8 cellular contexts compared by ENCODE assay signal in the genomic region with DNA sequence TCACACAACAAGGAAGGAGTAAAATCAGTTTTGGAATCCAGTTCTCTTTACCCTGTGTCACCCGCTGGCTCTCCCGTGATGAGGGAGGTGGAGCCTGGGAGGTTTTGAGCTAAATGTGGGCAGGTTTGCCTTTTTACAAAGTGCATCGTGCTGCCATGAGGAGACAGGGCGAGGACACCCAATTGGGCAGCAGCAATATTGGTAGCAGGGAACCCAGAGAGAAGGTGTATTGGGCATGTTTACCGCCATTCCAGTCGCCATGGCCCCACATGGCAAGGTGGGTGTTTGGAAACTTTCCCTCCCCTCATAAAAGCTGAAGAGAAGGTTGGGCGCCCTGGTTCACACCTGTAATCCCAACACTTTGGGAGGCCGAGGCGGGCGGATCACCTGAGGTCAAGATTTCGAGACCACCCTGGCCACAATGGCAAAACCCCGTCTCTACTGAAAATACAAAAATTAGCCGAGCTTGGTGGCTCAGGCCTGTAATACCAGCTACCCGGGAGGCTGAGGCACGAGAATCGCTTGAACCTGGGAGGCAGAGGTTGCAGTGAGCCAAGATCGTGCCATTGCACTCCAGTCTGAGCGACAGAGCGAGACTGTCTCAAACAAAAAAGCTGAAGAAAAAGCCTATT. TPM values are rescaled to one million over a fixed set of nuclear protein-coding genes. Genes with fewer than 3 reads are reported as not detected.
DNase-seq lines count a peak whose midpoint lies in the region; ATAC-seq and TF ChIP-seq lines count a peak whose summit lies in the region.

No MANE protein-coding gene starts in this region.

- in situ Hi-C loops in astrocyte of the spinal cord (cut with HindIII; ENCODE audit: low sequenced_read_pairs) (no loop called here), GM13976 (cut with MboI; ENCODE audit: low sequenced_read_pairs, unreplicated experiment) (no loop called here)

- ATAC-seq in lower lobe of right lung, result no peak
- ATAC-seq in GM21423 (IDR thresholded peaks at IDR 0.05; ENCODE audit: unreplicated experiment), result no peak

- peak overlapping the region; percentile 86 for H3K27ac Mint-ChIP-seq in activated naive CD4-positive, alpha-beta T cell treated with anti-CD3 and anti-CD28 coated beads for 36 hours
- H3K27ac Mint-ChIP-seq in type B pancreatic cell, result peak overlapping the region; percentile 91

- H3K36me3 ChIP-seq in lower lobe of right lung, result no peaks in the 10 kb centered on the region

- H3K9me3 Mint-ChIP-seq in activated naive CD4-positive, alpha-beta T cell treated with anti-CD3 and anti-CD28 coated beads for 36 hours, result no peaks in the 10 kb centered on the region
- no peaks in the 10 kb centered on the region for H3K9me3 Mint-ChIP-seq in type B pancreatic cell

- H3K9me3 ChIP-seq in lower lobe of right lung, result no peaks in the 10 kb centered on the region

- peak overlapping the region; percentile 66 for H3K27ac ChIP-seq in lower lobe of right lung

- H3K27me3 ChIP-seq in lower lobe of right lung (ENCODE audit: low read depth), result no peaks in the 10 kb centered on the region

- H3K4me1 Mint-ChIP-seq in activated naive CD4-positive, alpha-beta T cell treated with anti-CD3 and anti-CD28 coated beads for 36 hours (ENCODE audit: low read depth), result peaks cover 39% of the 10 kb centered on the region
- peaks cover 30% of the 10 kb centered on the region for H3K4me1 Mint-ChIP-seq in type B pancreatic cell (ENCODE audit: unreplicated experiment)

- intact Hi-C loops in activated naive CD4-positive, alpha-beta T cell treated with anti-CD3 and anti-CD28 coated beads for 36 hours (cut with micrococcal nuclease), result loop anchor here (1.0 to 10.0 kb wide), 3 partner anchors 37 to 618 kb away; a partner anchor contains a TSS
- intact Hi-C loops in lower lobe of right lung (cut with DNase I), result no loop called here

- H3K4me1 ChIP-seq in lower lobe of right lung, result peaks cover 42% of the 10 kb centered on the region

- H3K4me3 ChIP-seq in astrocyte of the spinal cord (ENCODE audit: low read depth, low read length), result peak overlapping the region; percentile 55
- H3K4me3 ChIP-seq in lower lobe of right lung, result peak overlapping the region; percentile 59

- peak overlapping the region; percentile 89 for H3K4me3 Mint-ChIP-seq in activated naive CD4-positive, alpha-beta T cell treated with anti-CD3 and anti-CD28 coated beads for 36 hours
- H3K4me3 Mint-ChIP-seq in type B pancreatic cell, result peak overlapping the region; percentile 86

- no peak for DNase-seq in activated naive CD4-positive, alpha-beta T cell treated with anti-CD3 and anti-CD28 coated beads for 36 hours
- DNase-seq in activated naive CD4-positive, alpha-beta T cell treated with anti-CD3 and anti-CD28 coated beads, Interleukin-2, amount 50 U/mL, for 16 hours, result no peak
- no peak for DNase-seq in astrocyte of the spinal cord (ENCODE audit: low read depth, low spot score)
- no peak for DNase-seq in lower lobe of right lung
- no peak for DNase-seq in type B pancreatic cell (ENCODE audit: extremely low spot score, unreplicated experiment)
- DNase-seq in NCI-H1092 (lab: John Stamatoyannopoulos, UW), result no peak
- DNase-seq in GM13976 (ENCODE audit: low spot score), result no peak

- CTCF ChIA-PET in activated naive CD4-positive, alpha-beta T cell treated with anti-CD3 and anti-CD28 coated beads for 36 hours (lab: Charles Lee), result interaction anchor here (0.5 to 10.2 kb wide), 12 partner anchors 31 to 348 kb away, joined by 3 to 164 read pairs (median 4); a partner anchor contains a TSS

- H3K36me3 Mint-ChIP-seq in activated naive CD4-positive, alpha-beta T cell treated with anti-CD3 and anti-CD28 coated beads for 36 hours (ENCODE audit: low read depth), result no peaks in the 10 kb centered on the region
- peaks cover 3% of the 10 kb centered on the region for H3K36me3 Mint-ChIP-seq in type B pancreatic cell

- TF ChIP-seq CTCF in astrocyte of the spinal cord (IDR thresholded peaks at IDR 0.05; ENCODE audit: low read depth, low read length) (no peak), lower lobe of right lung (IDR thresholded peaks at IDR 0.05) (no peak), type B pancreatic cell (conservative IDR thresholded peaks at IDR 0.05) (no peak), GM13976 (IDR thresholded peaks at IDR 0.05; ENCODE audit: borderline replicate concordance, control extremely low read depth, extremely low read depth, insufficient read depth, missing control alignments) (no peak)

- H3K27me3 Mint-ChIP-seq in activated naive CD4-positive, alpha-beta T cell treated with anti-CD3 and anti-CD28 coated beads for 36 hours (ENCODE audit: low read depth), result no peaks in the 10 kb centered on the region
- no peaks in the 10 kb centered on the region for H3K27me3 Mint-ChIP-seq in type B pancreatic cell

RNA-seq across cellular contexts. Expression of a gene that starts 3.5 kb away (rescaled TPM):
- 100 to 1,000 TPM; 124 to 137 TPM for total RNA-seq in activated naive CD4-positive, alpha-beta T cell treated with anti-CD3 and anti-CD28 coated beads for 36 hours
- total RNA-seq in lower lobe of right lung (83.4 TPM), type B pancreatic cell (ENCODE audit: low replicate concordance) (90.5 and 117 TPM in 2 replicates)

RNA-seq across cellular contexts. Expression of a gene that starts 37.0 kb away (rescaled TPM):
- total RNA-seq in activated naive CD4-positive, alpha-beta T cell treated with anti-CD3 and anti-CD28 coated beads for 36 hours, result 10 to 100 TPM; 10.4 to 11.2 TPM
- 27.8 TPM for total RNA-seq in lower lobe of right lung
- total RNA-seq in type B pancreatic cell (ENCODE audit: low replicate concordance), result 29.9 and 42.9 TPM in 2 replicates
